In genomic region chr20:48722737-48723191, GRCh38 we compare ENCODE assay signal across 1 cellular context.
TF ChIP-seq lines count a peak whose summit lies in the region.

No MANE protein-coding gene starts in this region.

TF ChIP-seq in SK-N-SH, 30 proteins besides CTCF, POLR2A, EP300 and RAD21 (continued from another document):
- TF ChIP-seq ZBTB33 (IDR thresholded peaks at IDR 0.05; ENCODE audit: borderline replicate concordance, low read depth): no peak
